In the genomic region with DNA sequence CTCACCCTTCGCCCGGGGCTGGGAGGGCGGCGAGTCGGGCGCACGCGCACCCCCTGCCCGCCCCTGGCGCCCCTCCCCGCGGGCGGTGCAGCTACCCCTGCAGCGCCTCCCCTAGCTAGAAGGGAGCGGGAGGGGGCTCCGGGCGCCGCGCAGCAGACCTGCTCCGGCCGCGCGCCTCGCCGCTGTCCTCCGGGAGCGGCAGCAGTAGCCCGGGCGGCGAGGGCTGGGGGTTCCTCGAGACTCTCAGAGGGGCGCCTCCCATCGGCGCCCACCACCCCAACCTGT, we compare ENCODE assay signal across 1 cellular context.
TF ChIP-seq lines count a peak whose summit lies in the region.

A gene with protein sequence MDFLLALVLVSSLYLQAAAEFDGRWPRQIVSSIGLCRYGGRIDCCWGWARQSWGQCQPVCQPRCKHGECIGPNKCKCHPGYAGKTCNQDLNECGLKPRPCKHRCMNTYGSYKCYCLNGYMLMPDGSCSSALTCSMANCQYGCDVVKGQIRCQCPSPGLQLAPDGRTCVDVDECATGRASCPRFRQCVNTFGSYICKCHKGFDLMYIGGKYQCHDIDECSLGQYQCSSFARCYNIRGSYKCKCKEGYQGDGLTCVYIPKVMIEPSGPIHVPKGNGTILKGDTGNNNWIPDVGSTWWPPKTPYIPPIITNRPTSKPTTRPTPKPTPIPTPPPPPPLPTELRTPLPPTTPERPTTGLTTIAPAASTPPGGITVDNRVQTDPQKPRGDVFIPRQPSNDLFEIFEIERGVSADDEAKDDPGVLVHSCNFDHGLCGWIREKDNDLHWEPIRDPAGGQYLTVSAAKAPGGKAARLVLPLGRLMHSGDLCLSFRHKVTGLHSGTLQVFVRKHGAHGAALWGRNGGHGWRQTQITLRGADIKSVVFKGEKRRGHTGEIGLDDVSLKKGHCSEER (plus strand): TSS at position 148 of the 285 bp plus-strand sequence. CDS start 182 bp downstream, outside the sequence.

TF ChIP-seq in GM23338, 12 proteins besides CTCF, POLR2A, EP300 and RAD21 (continued from another document):
- TF ChIP-seq, protein P1, sequence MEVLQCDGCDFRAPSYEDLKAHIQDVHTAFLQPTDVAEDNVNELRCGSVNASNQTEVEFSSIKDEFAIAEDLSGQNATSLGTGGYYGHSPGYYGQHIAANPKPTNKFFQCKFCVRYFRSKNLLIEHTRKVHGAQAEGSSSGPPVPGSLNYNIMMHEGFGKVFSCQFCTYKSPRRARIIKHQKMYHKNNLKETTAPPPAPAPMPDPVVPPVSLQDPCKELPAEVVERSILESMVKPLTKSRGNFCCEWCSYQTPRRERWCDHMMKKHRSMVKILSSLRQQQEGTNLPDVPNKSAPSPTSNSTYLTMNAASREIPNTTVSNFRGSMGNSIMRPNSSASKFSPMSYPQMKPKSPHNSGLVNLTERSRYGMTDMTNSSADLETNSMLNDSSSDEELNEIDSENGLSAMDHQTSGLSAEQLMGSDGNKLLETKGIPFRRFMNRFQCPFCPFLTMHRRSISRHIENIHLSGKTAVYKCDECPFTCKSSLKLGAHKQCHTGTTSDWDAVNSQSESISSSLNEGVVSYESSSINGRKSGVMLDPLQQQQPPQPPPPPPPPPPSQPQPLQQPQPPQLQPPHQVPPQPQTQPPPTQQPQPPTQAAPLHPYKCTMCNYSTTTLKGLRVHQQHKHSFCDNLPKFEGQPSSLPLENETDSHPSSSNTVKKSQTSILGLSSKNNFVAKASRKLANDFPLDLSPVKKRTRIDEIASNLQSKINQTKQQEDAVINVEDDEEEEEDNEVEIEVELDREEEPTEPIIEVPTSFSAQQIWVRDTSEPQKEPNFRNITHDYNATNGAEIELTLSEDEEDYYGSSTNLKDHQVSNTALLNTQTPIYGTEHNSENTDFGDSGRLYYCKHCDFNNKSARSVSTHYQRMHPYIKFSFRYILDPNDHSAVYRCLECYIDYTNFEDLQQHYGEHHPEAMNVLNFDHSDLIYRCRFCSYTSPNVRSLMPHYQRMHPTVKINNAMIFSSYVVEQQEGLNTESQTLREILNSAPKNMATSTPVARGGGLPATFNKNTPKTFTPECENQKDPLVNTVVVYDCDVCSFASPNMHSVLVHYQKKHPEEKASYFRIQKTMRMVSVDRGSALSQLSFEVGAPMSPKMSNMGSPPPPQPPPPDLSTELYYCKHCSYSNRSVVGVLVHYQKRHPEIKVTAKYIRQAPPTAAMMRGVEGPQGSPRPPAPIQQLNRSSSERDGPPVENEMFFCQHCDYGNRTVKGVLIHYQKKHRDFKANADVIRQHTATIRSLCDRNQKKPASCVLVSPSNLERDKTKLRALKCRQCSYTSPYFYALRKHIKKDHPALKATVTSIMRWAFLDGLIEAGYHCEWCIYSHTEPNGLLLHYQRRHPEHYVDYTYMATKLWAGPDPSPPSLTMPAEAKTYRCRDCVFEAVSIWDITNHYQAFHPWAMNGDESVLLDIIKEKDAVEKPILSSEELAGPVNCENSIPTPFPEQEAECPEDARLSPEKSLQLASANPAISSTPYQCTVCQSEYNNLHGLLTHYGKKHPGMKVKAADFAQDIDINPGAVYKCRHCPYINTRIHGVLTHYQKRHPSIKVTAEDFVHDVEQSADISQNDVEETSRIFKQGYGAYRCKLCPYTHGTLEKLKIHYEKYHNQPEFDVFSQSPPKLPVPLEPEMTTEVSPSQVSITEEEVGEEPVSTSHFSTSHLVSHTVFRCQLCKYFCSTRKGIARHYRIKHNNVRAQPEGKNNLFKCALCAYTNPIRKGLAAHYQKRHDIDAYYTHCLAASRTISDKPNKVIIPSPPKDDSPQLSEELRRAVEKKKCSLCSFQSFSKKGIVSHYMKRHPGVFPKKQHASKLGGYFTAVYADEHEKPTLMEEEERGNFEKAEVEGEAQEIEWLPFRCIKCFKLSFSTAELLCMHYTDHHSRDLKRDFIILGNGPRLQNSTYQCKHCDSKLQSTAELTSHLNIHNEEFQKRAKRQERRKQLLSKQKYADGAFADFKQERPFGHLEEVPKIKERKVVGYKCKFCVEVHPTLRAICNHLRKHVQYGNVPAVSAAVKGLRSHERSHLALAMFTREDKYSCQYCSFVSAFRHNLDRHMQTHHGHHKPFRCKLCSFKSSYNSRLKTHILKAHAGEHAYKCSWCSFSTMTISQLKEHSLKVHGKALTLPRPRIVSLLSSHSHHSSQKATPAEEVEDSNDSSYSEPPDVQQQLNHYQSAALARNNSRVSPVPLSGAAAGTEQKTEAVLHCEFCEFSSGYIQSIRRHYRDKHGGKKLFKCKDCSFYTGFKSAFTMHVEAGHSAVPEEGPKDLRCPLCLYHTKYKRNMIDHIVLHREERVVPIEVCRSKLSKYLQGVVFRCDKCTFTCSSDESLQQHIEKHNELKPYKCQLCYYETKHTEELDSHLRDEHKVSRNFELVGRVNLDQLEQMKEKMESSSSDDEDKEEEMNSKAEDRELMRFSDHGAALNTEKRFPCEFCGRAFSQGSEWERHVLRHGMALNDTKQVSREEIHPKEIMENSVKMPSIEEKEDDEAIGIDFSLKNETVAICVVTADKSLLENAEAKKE (CRISPR knock-in tag; IDR thresholded peaks at IDR 0.05): no peak
- TF ChIP-seq STAT1 (IDR thresholded peaks at IDR 0.05; ENCODE audit: unreplicated experiment): no peak
TF ChIP-seq in GM23338: peak in this region for 0.
